ENCODE assay signal across 9 cellular contexts in genomic region chr3:46186856-46187700, GRCh38. TPM values are rescaled to one million over a fixed set of nuclear protein-coding genes. Genes with fewer than 3 reads are reported as not detected.
A peak's percentile ranks its signal among the peaks of the same experiment; 100 is the strongest.
DNase-seq lines count a peak whose midpoint lies in the region; ATAC-seq, FAIRE-seq and TF ChIP-seq lines count a peak whose summit lies in the region.
"Had no signal": no experiment of that assay in that cellular context is flagged by ENCODE, and none has a peak within 500 bp of the region (broad histone marks: within the 10 kb centered on the region; RNA-seq: fewer than 3 reads in every experiment).

No MANE protein-coding gene starts in this region.

- no peaks in the 10 kb centered on the region for H3K27me3 Mint-ChIP-seq in dendritic cell treated with granulocyte-macrophage colony-stimulating factor and Interleukin-4, amounts not matched to agents 40 ng/mL and 50 ng/mL, for 4 days

- intact Hi-C loops in dendritic cell treated with granulocyte-macrophage colony-stimulating factor and Interleukin-4, amounts not matched to agents 40 ng/mL and 50 ng/mL, for 4 days (cut with micrococcal nuclease): no loop called here
- intact Hi-C loops in dorsolateral prefrontal cortex (cut with DNase I): no loop called here

- H3K4me3 ChIP-seq in dorsolateral prefrontal cortex: no peak overlapping the region

- H3K27ac ChIP-seq in dorsolateral prefrontal cortex: no peak overlapping the region

- H3K4me1 Mint-ChIP-seq in dendritic cell treated with granulocyte-macrophage colony-stimulating factor and Interleukin-4, amounts not matched to agents 40 ng/mL and 50 ng/mL, for 4 days (ENCODE audit: low read depth): peaks cover 59% of the 10 kb centered on the region

- H3K36me3 Mint-ChIP-seq in dendritic cell treated with granulocyte-macrophage colony-stimulating factor and Interleukin-4, amounts not matched to agents 40 ng/mL and 50 ng/mL, for 4 days (ENCODE audit: low read depth): peaks cover 6% of the 10 kb centered on the region

- H3K27ac Mint-ChIP-seq in dendritic cell treated with granulocyte-macrophage colony-stimulating factor and Interleukin-4, amounts not matched to agents 40 ng/mL and 50 ng/mL, for 4 days: peak overlapping the region; percentile 45

- peak; percentile 95 for FAIRE-seq in GM12891 (lab: Jason Lieb, UNC)

- peaks cover 9% of the 10 kb centered on the region for H3K9me3 Mint-ChIP-seq in dendritic cell treated with granulocyte-macrophage colony-stimulating factor and Interleukin-4, amounts not matched to agents 40 ng/mL and 50 ng/mL, for 4 days

- no peak for TF ChIP-seq POLR2A in GM12891 (IDR thresholded peaks at IDR 0.05; ENCODE audit: low read depth, low read length)

- peak; percentile 10 for DNase-seq in GM12891 (ENCODE audit: insufficient read length, low spot score)
- DNase-seq in dorsolateral prefrontal cortex: no peak
- no peak for DNase-seq in SK-N-DZ (ENCODE audit: low spot score)
- no peak for DNase-seq in activated CD8-positive, alpha-beta memory T cell treated with anti-CD3 and anti-CD28 coated beads for 24 hours
- no peak for DNase-seq in central memory CD4-positive, alpha-beta T cell

- peak; percentile 80 for ATAC-seq in GM21447 (IDR thresholded peaks at IDR 0.05; ENCODE audit: unreplicated experiment)
- ATAC-seq in HG03521 (IDR thresholded peaks at IDR 0.05; ENCODE audit: unreplicated experiment): peak; percentile 59

- peaks cover 0 to 5% (median 0%) of the 10 kb centered on the region in 45 donors for H3K27me3 ChIP-seq in dorsolateral prefrontal cortex

- H3K4me3 Mint-ChIP-seq in dendritic cell treated with granulocyte-macrophage colony-stimulating factor and Interleukin-4, amounts not matched to agents 40 ng/mL and 50 ng/mL, for 4 days: no peak overlapping the region

- TF ChIP-seq CTCF in dorsolateral prefrontal cortex (IDR thresholded peaks at IDR 0.05 in 54 of 56, conservative IDR thresholded peaks at IDR 0.05 in 2 of 56; ENCODE audit: low read depth in 1 of 56, partially characterized antibody in 56 of 56): no peak

TF ChIP-seq in GM12891, 5 proteins besides CTCF, POLR2A, EP300 and RAD21:
- TF ChIP-seq PAX5 (IDR thresholded peaks at IDR 0.05; ENCODE audit: insufficient read depth, low read length, severe bottlenecking): peak; percentile 88
- no peak for TF ChIP-seq POU2F2 (IDR thresholded peaks at IDR 0.05; ENCODE audit: low read depth, low read length)
- TF ChIP-seq SPI1 (IDR thresholded peaks at IDR 0.05; ENCODE audit: low read depth, low read length): 0 out of 2 replicates have a peak, but pooled peaks have one; percentile 22
TF ChIP-seq in GM12891: peak in this region for 2.

RNA-seq across cellular contexts. Expression of gene CCR1, which starts 21.0 kb away (rescaled TPM):
- polyA plus RNA-seq in GM12891 (2012; ENCODE audit: low read depth, missing spikeins): 4.8 TPM
- 10 to 100 TPM in 4 of 120 experiments, 1 to 10 TPM in 112, under 1 TPM in 4; 0.56 to 17.4 (median 3.0) TPM for total RNA-seq in dorsolateral prefrontal cortex
- polyA plus RNA-seq in SK-N-DZ (2014; cell fraction: cytosol; rRNA removed): not detected in 2 replicates
- not detected in 2 replicates for polyA plus RNA-seq in SK-N-DZ (2014; cell fraction: nucleus; rRNA removed)

RNA-seq across cellular contexts. Expression of gene CCR3, which starts 55.2 kb away (rescaled TPM):
- polyA plus RNA-seq in GM12891 (2012; ENCODE audit: low read depth, missing spikeins): 0.41 TPM
- total RNA-seq in dorsolateral prefrontal cortex: under 1 TPM in 2 of 120 experiments, not detected in 118; 0.38 to 0.43 TPM
- not detected in 2 replicates for polyA plus RNA-seq in SK-N-DZ (2014; cell fraction: cytosol; rRNA removed)
- polyA plus RNA-seq in SK-N-DZ (2014; cell fraction: nucleus; rRNA removed): not detected in 2 replicates
- total RNA-seq: fibroblast of villous mesenchyme had no signal
